ENCODE assay signal across 1 cellular context in genomic region chr3:127064391-127065137, GRCh38.
TF ChIP-seq lines count a peak whose summit lies in the region.

No MANE protein-coding gene starts in this region.

TF ChIP-seq in A549, 52 proteins besides CTCF, POLR2A, EP300 and RAD21 (continued from another document):
- no peak for TF ChIP-seq FOXS1 (CRISPR knock-in tag; IDR thresholded peaks at IDR 0.05)
- TF ChIP-seq MYC (IDR thresholded peaks at IDR 0.05; ENCODE audit: borderline replicate concordance, low read length): no peak
